22 cellular contexts compared by ENCODE assay signal in the genomic region with DNA sequence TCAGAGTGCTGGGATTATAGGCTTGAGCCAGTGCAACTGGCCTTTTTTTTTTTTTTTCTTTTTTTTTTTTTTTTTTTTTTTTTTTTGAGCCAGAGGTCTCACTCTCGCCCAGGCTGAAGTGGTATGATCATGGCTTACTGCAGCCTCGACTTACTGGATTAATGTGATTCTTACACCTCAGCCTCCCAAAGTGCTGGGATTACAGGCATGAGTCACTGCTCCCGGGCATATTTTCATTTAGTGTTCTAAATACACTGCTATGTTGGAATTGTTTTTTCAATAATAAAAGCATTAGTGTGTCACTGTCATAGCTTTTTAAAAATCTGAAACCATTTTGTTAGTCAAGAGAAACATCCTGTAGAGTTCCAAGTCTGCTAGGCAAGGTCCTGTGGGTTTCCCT. TPM values are rescaled to one million over a fixed set of nuclear protein-coding genes. Genes with fewer than 3 reads are reported as not detected.
A peak's percentile ranks its signal among the peaks of the same experiment; 100 is the strongest.
DNase-seq lines count a peak whose midpoint lies in the region; TF ChIP-seq lines count a peak whose summit lies in the region.
"Had no signal": no experiment of that assay in that cellular context is flagged by ENCODE, and none has a peak within 500 bp of the region (broad histone marks: within the 10 kb centered on the region; RNA-seq: fewer than 3 reads in every experiment).

No MANE protein-coding gene starts in this region.

- no peaks in the 10 kb centered on the region for H3K4me1 ChIP-seq in thyroid gland
- H3K4me1 ChIP-seq: suprapubic skin had no signal

- H3K27ac ChIP-seq in thyroid gland (no peak overlapping the region), RWPE1 (no peak overlapping the region)
- H3K27ac ChIP-seq: adrenal gland, psoas muscle, skin epidermis, suprapubic skin had no signal

- H3K9me3 Mint-ChIP-seq in HFFc6 = no peaks in the 10 kb centered on the region
- H3K9me3 Mint-ChIP-seq: IgD-negative memory B cell had no signal

- intact Hi-C loops in thyroid gland (cut with DNase I) (no loop called here), lower leg skin (cut with DNase I; ENCODE audit: low total_unique reads) (no loop called here)

- peaks cover 45% of the 10 kb centered on the region for H3K36me3 Mint-ChIP-seq in HFFc6 (ENCODE audit: low read depth)

- H3K27ac Mint-ChIP-seq in HFFc6 = peak overlapping the region; percentile 65
- H3K27ac Mint-ChIP-seq: IgD-negative memory B cell had no signal

- CTCF ChIA-PET in AG04449 (lab: Yijun Ruan, JAX) = interaction anchor here (3.4 to 7.8 kb wide), 2 partner anchors 8 to 13 kb away, joined by 15 to 79 read pairs; no protein-coding TSS in a partner anchor
- CTCF ChIA-PET in RWPE1 (lab: Yijun Ruan, JAX) = interaction anchor here (0.6 kb wide), 1 partner anchor 139 kb away, joined by 6 read pairs; no protein-coding TSS in a partner anchor

- no peak for TF ChIP-seq POLR2A in thyroid gland (IDR thresholded peaks at IDR 0.05)
- no peak for TF ChIP-seq POLR2A in lower leg skin (IDR thresholded peaks at IDR 0.05)

- peak; percentile 37 for DNase-seq in AG04449 (ENCODE audit: low read depth, low spot score)
- peak; percentile 61 for DNase-seq in HFFc6
- peak; percentile 56 for DNase-seq in astrocyte of the spinal cord (ENCODE audit: low read depth, low spot score)
- peak; percentile 48 for DNase-seq in hepatic stellate cell (ENCODE audit: low spot score)
- DNase-seq in thyroid gland = no peak
- DNase-seq in RWPE1 (ENCODE audit: low spot score) = no peak
- no peak for DNase-seq in lower leg skin (ENCODE audit: low spot score in 2 of 2)
- no peak for DNase-seq in stimulated activated CD4-positive, alpha-beta T cell treated with anti-CD3 and anti-CD28 coated beads, Interleukin-4, amount 100 ng/mL, for 24 hours
- DNase-seq: activated gamma-delta T cell treated with Interleukin-2 at 50 U/mL for 16 hours; adrenal gland; central memory CD4-positive, alpha-beta T cell; foreskin melanocyte; left colon; mesenchymal stem cell; NCI-H1417; NCI-H2107; NCI-H446 treated with DMSO at 0.1 percent for 48 hours; psoas muscle; SW 1271 had no signal

- no peaks in the 10 kb centered on the region for H3K27me3 ChIP-seq in thyroid gland
- H3K27me3 ChIP-seq: adrenal gland, suprapubic skin had no signal

- in situ Hi-C loops in astrocyte of the spinal cord (cut with HindIII; ENCODE audit: low sequenced_read_pairs) = no loop called here

- peaks cover 29 to 33% of the 10 kb centered on the region in 2 donors for H3K36me3 ChIP-seq in thyroid gland

- POLR2A ChIA-PET in AG04449 (lab: Yijun Ruan, JAX) (no interaction called here), RWPE1 (lab: Yijun Ruan, JAX; ENCODE audit: low non-redundant PET) (interaction anchor here (0.6 kb wide), 1 partner anchor 18 kb away, joined by 4 read pairs; no protein-coding TSS in a partner anchor)

- WGBS in thyroid gland, 2 donors = 90 to 92% methylated on average over 3 of the region's 3 CpGs
- 89% methylated on average over 3 of the region's 3 CpGs for WGBS in lower leg skin, 2 donors

- TF ChIP-seq CTCF in AG04449 (IDR thresholded peaks at IDR 0.05; ENCODE audit: insufficient read depth, low read length, missing control alignments) (no peak), HFFc6 (IDR thresholded peaks at IDR 0.05) (no peak), astrocyte of the spinal cord (IDR thresholded peaks at IDR 0.05; ENCODE audit: low read depth, low read length) (no peak), thyroid gland (IDR thresholded peaks at IDR 0.05) (no peak), RWPE1 (conservative IDR thresholded peaks at IDR 0.05; ENCODE audit: low read depth) (no peak), lower leg skin (IDR thresholded peaks at IDR 0.05) (no peak)

- H3K9me3 ChIP-seq in thyroid gland = no peaks in the 10 kb centered on the region
- H3K9me3 ChIP-seq: adrenal gland, psoas muscle, suprapubic skin had no signal

- H3K27me3 Mint-ChIP-seq in HFFc6 (ENCODE audit: insufficient read depth) = no peaks in the 10 kb centered on the region; the same call in 1 of the 2 replicates
- H3K27me3 Mint-ChIP-seq: IgD-negative memory B cell had no signal

- H3K4me3 Mint-ChIP-seq in HFFc6 = no peak overlapping the region
- H3K4me3 Mint-ChIP-seq: IgD-negative memory B cell had no signal

- H3K4me3 ChIP-seq in AG04449 (ENCODE audit: low read depth, low read length) = no peak overlapping the region
- no peak overlapping the region for H3K4me3 ChIP-seq in astrocyte of the spinal cord (ENCODE audit: low read depth, low read length)
- H3K4me3 ChIP-seq in thyroid gland (replicated peaks in 1 of 3) = no peak overlapping the region
- H3K4me3 ChIP-seq in lower leg skin (ENCODE audit: low read depth, poor library complexity, severe bottlenecking) = no peak overlapping the region
- H3K4me3 ChIP-seq: adrenal gland, psoas muscle, skin epidermis, suprapubic skin had no signal

- H3K4me1 Mint-ChIP-seq in HFFc6 (ENCODE audit: low read depth) = peaks cover 29% of the 10 kb centered on the region

RNA-seq across cellular contexts. Expression of a gene that starts 40.3 kb away (rescaled TPM):
- 10 to 100 TPM; 40.6 to 61.0 (median 58.2) TPM for total RNA-seq in HFFc6 (2021; fragmentation: NEBNext Ultra II Directional; extraction: Animal tissue kit (Norgen Biotek cat#: 25700))
- total RNA-seq in thyroid gland (10 to 100 TPM in 3 of 4 donors, 1 to 10 TPM in 1; 7.7 to 21.3 (median 14.7) TPM), lower leg skin (100 to 1,000 TPM in 1 of 4 donors, 10 to 100 TPM in 3; 69.8 to 184 (median 85.1) TPM)

RNA-seq across cellular contexts. Expression of a gene that starts 47.3 kb away (rescaled TPM):
- total RNA-seq in HFFc6 (2021; fragmentation: NEBNext Ultra II Directional; extraction: Animal tissue kit (Norgen Biotek cat#: 25700)) = 10 to 100 TPM; 34.9 to 39.4 (median 38.5) TPM
- 10 to 100 TPM; 50.7 to 55.5 (median 53.1) TPM for total RNA-seq in thyroid gland
- total RNA-seq in lower leg skin = 10 to 100 TPM; 31.2 to 43.2 (median 35.7) TPM

Comparison
In these comparisons a context has a peak if more than half of its experiments do, and no peak if none do; other contexts are left out.
1. DNase-seq: peak in AG04449 (single experiment), HFFc6 (single experiment), astrocyte of the spinal cord (single experiment) and hepatic stellate cell (single experiment); none in thyroid gland (0 of 2), RWPE1 (single experiment), lower leg skin (0 of 2) and stimulated activated CD4-positive, alpha-beta T cell treated with anti-CD3 and anti-CD28 coated beads, Interleukin-4, amount 100 ng/mL, for 24 hours (single experiment).